In the genomic region with DNA sequence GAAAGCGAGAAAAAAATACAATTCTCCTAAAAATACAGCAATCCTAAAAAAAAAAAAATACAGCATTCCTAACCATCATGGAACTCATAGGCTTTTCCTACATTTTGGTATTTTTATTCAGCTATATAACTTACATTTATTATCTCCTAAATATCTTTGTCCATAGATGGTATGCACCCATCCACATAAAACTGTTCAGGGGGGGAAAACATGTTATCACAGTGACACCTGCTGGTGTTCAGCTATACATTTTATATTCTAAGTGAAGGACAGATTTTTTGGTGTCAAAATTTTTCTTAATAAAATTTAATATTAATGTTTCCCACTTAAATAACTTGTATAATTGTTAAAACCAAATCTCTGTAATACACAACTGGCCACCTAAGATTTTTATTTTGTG, we compare ENCODE assay signal across 8 cellular contexts. TPM values are rescaled to one million over a fixed set of nuclear protein-coding genes. Genes with fewer than 3 reads are reported as not detected.
DNase-seq lines count a peak whose midpoint lies in the region; FAIRE-seq and TF ChIP-seq lines count a peak whose summit lies in the region.

No MANE protein-coding gene starts in this region.

- WGBS in H1 (ENCODE audit: extremely low coverage in 1 of 2, insufficient coverage in 1 of 2, insufficient read length in 1 of 2, insufficient replicate concordance in 2 of 2, low coverage in 1 of 2, low lambda C conversion rate in 2 of 2, missing lambda C conversion rate in 1 of 2), 2 experiments, result 95% methylated on average over 1 of the region's 1 CpG; no CpG with 5 or more reads in 1 of the 2 experiments

- CTCF ChIA-PET in activated CD4-positive, alpha-beta T cell treated with anti-CD3 and anti-CD28 coated beads, Interleukin-2, amount 10 ng/mL, durations not matched to agents 7 days and 5 days (lab: Charles Lee), result interaction anchor here (0.7 kb wide), 1 partner anchor 306 kb away, joined by 3 read pairs; no protein-coding TSS in a partner anchor
- CTCF ChIA-PET in H1 (lab: Charles Lee; ENCODE audit: partially characterized antibody), result interaction anchor here (0.6 to 4.6 kb wide), 10 partner anchors 9 to 390 kb away, joined by 3 to 18 read pairs (median 4); no protein-coding TSS in a partner anchor

- TF ChIP-seq POLR2A in H1 (IDR thresholded peaks at IDR 0.05; ENCODE audit: control extremely low read depth in 1 of 2, low read depth in 2 of 2, low read length in 2 of 2), result no peak

- H3K4me3 ChIP-seq in H1 (ENCODE audit: extremely low read depth in 1 of 4, insufficient read depth in 2 of 4, low read depth in 3 of 4, low read length in 4 of 4), result no peak overlapping the region

- TF ChIP-seq RAD21 in H1 (IDR thresholded peaks at IDR 0.05 in 1 of 2, conservative IDR thresholded peaks at IDR 0.05 in 1 of 2; ENCODE audit: low read depth in 2 of 2, low read length in 2 of 2), result peak; percentile 48

- no peaks in the 10 kb centered on the region for H3K9me3 Mint-ChIP-seq in activated CD4-positive, alpha-beta T cell treated with anti-CD3 and anti-CD28 coated beads, Interleukin-2, amount 10 ng/mL, durations not matched to agents 7 days and 5 days
- no peaks in the 10 kb centered on the region for H3K9me3 Mint-ChIP-seq in osteocyte (ENCODE audit: unreplicated experiment)

- H3K36me3 ChIP-seq in H1 (ENCODE audit: control insufficient read depth in 2 of 4, insufficient read depth in 4 of 4, low read length in 3 of 4), result no peaks in the 10 kb centered on the region

- peak in 1 of 3 experiments; percentile 16; a peak in 2 of 4 replicates for TF ChIP-seq CTCF in H1 (IDR thresholded peaks at IDR 0.05; ENCODE audit: control extremely low read depth in 1 of 3, insufficient read depth in 1 of 3, low read depth in 1 of 3, low read length in 3 of 3)
- peak; percentile 61 for TF ChIP-seq CTCF in osteocyte (IDR thresholded peaks at IDR 0.05)

- H3K23ac ChIP-seq in H1 (ENCODE audit: insufficient read length), result no peak overlapping the region

- no peak overlapping the region for H3K4me3 Mint-ChIP-seq in activated CD4-positive, alpha-beta T cell treated with anti-CD3 and anti-CD28 coated beads, Interleukin-2, amount 10 ng/mL, durations not matched to agents 7 days and 5 days
- H3K4me3 Mint-ChIP-seq in osteocyte (ENCODE audit: unreplicated experiment), result no peak overlapping the region

- no peak overlapping the region for H4K5ac ChIP-seq in H1 (ENCODE audit: insufficient read length, low read depth, low read length)

- no peak overlapping the region for H3K27ac Mint-ChIP-seq in activated CD4-positive, alpha-beta T cell treated with anti-CD3 and anti-CD28 coated beads, Interleukin-2, amount 10 ng/mL, durations not matched to agents 7 days and 5 days
- no peak overlapping the region for H3K27ac Mint-ChIP-seq in osteocyte (ENCODE audit: unreplicated experiment)

- H4K20me1 ChIP-seq in H1 (replicated peaks in 1 of 2; ENCODE audit: control insufficient read depth in 1 of 2, insufficient read depth in 2 of 2, low read length in 2 of 2), result no peaks in the 10 kb centered on the region

- peaks cover 0 to 1% (median 0%) of the 10 kb centered on the region in 4 experiments; a peak in 1 of 7 replicates for H3K27me3 ChIP-seq in H1 (replicated peaks in 1 of 4; ENCODE audit: control insufficient read depth in 3 of 4, extremely low read depth in 1 of 4, insufficient read depth in 3 of 4, low read length in 3 of 4)

- H3K79me2 ChIP-seq in H1 (ENCODE audit: control insufficient read depth in 1 of 2, insufficient read depth in 2 of 2, low read length in 2 of 2), result no peaks in the 10 kb centered on the region

- H3K36me3 Mint-ChIP-seq in activated CD4-positive, alpha-beta T cell treated with anti-CD3 and anti-CD28 coated beads, Interleukin-2, amount 10 ng/mL, durations not matched to agents 7 days and 5 days (ENCODE audit: low read depth), result no peaks in the 10 kb centered on the region
- H3K36me3 Mint-ChIP-seq in osteocyte (ENCODE audit: unreplicated experiment), result no peaks in the 10 kb centered on the region

- POLR2A ChIA-PET in activated CD4-positive, alpha-beta T cell treated with anti-CD3 and anti-CD28 coated beads, Interleukin-2, amount 10 ng/mL, durations not matched to agents 7 days and 5 days (lab: Charles Lee), result no interaction called here
- POLR2A ChIA-PET in H1 (lab: Charles Lee; ENCODE audit: partially characterized antibody), result interaction anchor here (0.6 kb wide), 1 partner anchor 306 kb away, joined by 3 read pairs; no protein-coding TSS in a partner anchor

- peak; percentile 21 for DNase-seq in activated CD4-positive, alpha-beta T cell treated with anti-CD3 and anti-CD28 coated beads, Interleukin-2, amount 10 ng/mL, durations not matched to agents 7 days and 5 days
- DNase-seq in activated CD4-positive, alpha-beta T cell treated with anti-CD3 and anti-CD28 coated beads, Interleukin-2, amount 50 U/mL, for 4 hours, result no peak
- DNase-seq in NCI-H460 (ENCODE audit: extremely low read depth, low read depth), result peak; percentile 30
- DNase-seq in H1 (ENCODE audit: low read depth in 1 of 2, low spot score in 2 of 2), result no peak
- DNase-seq in osteocyte (ENCODE audit: extremely low spot score, unreplicated experiment), result no peak
- no peak for DNase-seq in iPS-NIHi11 (ENCODE audit: low spot score)
- DNase-seq in NCI-H1048 (lab: John Stamatoyannopoulos, UW), result no peak
- DNase-seq in activated CD4-positive, alpha-beta T cell treated with anti-CD3 and anti-CD28 coated beads, Interleukin-2, amount 50 U/mL, for 1 hour, result no peak

- H3K4me1 ChIP-seq in H1 (replicated peaks in 1 of 4; ENCODE audit: control insufficient read depth in 3 of 4, insufficient read depth in 4 of 4, low read length in 3 of 4), result peaks cover 0 to 6% (median 0%) of the 10 kb centered on the region in 4 experiments; a peak in 1 of 7 replicates

- H3K4me1 Mint-ChIP-seq in activated CD4-positive, alpha-beta T cell treated with anti-CD3 and anti-CD28 coated beads, Interleukin-2, amount 10 ng/mL, durations not matched to agents 7 days and 5 days, result peaks cover 4% of the 10 kb centered on the region
- H3K4me1 Mint-ChIP-seq in osteocyte (ENCODE audit: unreplicated experiment), result no peaks in the 10 kb centered on the region

- H2AFZ ChIP-seq in H1 (ENCODE audit: low read length), result no peak overlapping the region

- FAIRE-seq in H1 (lab: Jason Lieb, UNC), result no peak

- H3K18ac ChIP-seq in H1 (ENCODE audit: extremely low read depth, low read length), result no peak overlapping the region

- H2BK12ac ChIP-seq in H1 (ENCODE audit: low read depth, low read length), result no peak overlapping the region

- H3K27me3 Mint-ChIP-seq in activated CD4-positive, alpha-beta T cell treated with anti-CD3 and anti-CD28 coated beads, Interleukin-2, amount 10 ng/mL, durations not matched to agents 7 days and 5 days, result no peaks in the 10 kb centered on the region
- no peaks in the 10 kb centered on the region for H3K27me3 Mint-ChIP-seq in osteocyte (ENCODE audit: unreplicated experiment)

- H4K8ac ChIP-seq in H1 (ENCODE audit: extremely low read depth, insufficient read depth, low read length), result no peak overlapping the region

- H3K4ac ChIP-seq in H1 (replicated peaks; ENCODE audit: insufficient read length, low read depth, low read length), result no peak overlapping the region

- H2AK5ac ChIP-seq in H1 (ENCODE audit: low read depth, low read length), result no peak overlapping the region

- TF ChIP-seq EP300 in H1 (IDR thresholded peaks at IDR 0.05; ENCODE audit: borderline replicate concordance in 1 of 2, low read depth in 2 of 2, low read length in 2 of 2), result no peak

- no peaks in the 10 kb centered on the region for H3K79me1 ChIP-seq in H1 (ENCODE audit: low read depth, low read length)

- H3K23me2 ChIP-seq in H1 (ENCODE audit: low read depth, low read length), result no peaks in the 10 kb centered on the region

- no peak overlapping the region for H3K27ac ChIP-seq in H1 (ENCODE audit: low read depth, low read length)

- H3K56ac ChIP-seq in H1 (replicated peaks; ENCODE audit: insufficient read length, low read depth, low read length), result no peak overlapping the region

- H2BK120ac ChIP-seq in H1 (replicated peaks; ENCODE audit: low read depth, low read length), result no peak overlapping the region

- no peak overlapping the region for H2BK20ac ChIP-seq in H1 (ENCODE audit: low read length)

- no peak overlapping the region for H3K9ac ChIP-seq in H1 (replicated peaks in 1 of 4; ENCODE audit: extremely low read depth in 1 of 4, low read depth in 3 of 4, low read length in 3 of 4)

- H2BK5ac ChIP-seq in H1 (ENCODE audit: low read depth, low read length), result no peak overlapping the region

- H4K91ac ChIP-seq in H1 (replicated peaks; ENCODE audit: insufficient read length, low read length), result no peak overlapping the region

- H3K14ac ChIP-seq in H1 (ENCODE audit: insufficient read length), result no peak overlapping the region

- no peaks in the 10 kb centered on the region for H3K9me3 ChIP-seq in H1 (ENCODE audit: insufficient read depth in 2 of 2, low read depth in 1 of 2, low read length in 1 of 2)

- H3K4me2 ChIP-seq in H1 (ENCODE audit: insufficient read depth in 1 of 2, low read depth in 2 of 2, low read length in 2 of 2), result no peak overlapping the region

- no peak overlapping the region for H2BK15ac ChIP-seq in H1 (ENCODE audit: low read length)

TF ChIP-seq in H1, 55 proteins besides CTCF, POLR2A, EP300 and RAD21:
- TF ChIP-seq SUZ12 (IDR thresholded peaks at IDR 0.05; ENCODE audit: low read length) (no peak), NRF1 (IDR thresholded peaks at IDR 0.05; ENCODE audit: low read depth, low read length) (no peak), BRCA1 (IDR thresholded peaks at IDR 0.05; ENCODE audit: low read depth, low read length) (no peak), SP4 (IDR thresholded peaks at IDR 0.05; ENCODE audit: low read length) (no peak), BCL11A (IDR thresholded peaks at IDR 0.05; ENCODE audit: low read depth in 2 of 2, low read length in 2 of 2) (no peak)
TF ChIP-seq in H1: peak in this region for 0.

RNA-seq across cellular contexts. Expression of gene BLOC1S5, which starts 58.0 kb away (rescaled TPM):
- total RNA-seq in activated CD4-positive, alpha-beta T cell treated with anti-CD3 and anti-CD28 coated beads, Interleukin-2, amount 10 ng/mL, durations not matched to agents 7 days and 5 days, result 10 to 100 TPM; 21.8 to 23.9 TPM
- total RNA-seq in NCI-H460 (2014; rRNA removed; shearing (Covaris generic)), result 8.6 and 11.2 TPM in 2 replicates
- 2.5 and 2.8 TPM in 2 replicates for polyA plus RNA-seq in NCI-H460 (2014; cell fraction: nucleus; rRNA removed)
- 15.4 and 17.2 TPM in 2 replicates for total RNA-seq in H1 (2021; fragmentation: NEBNext Ultra II Directional; extraction: Animal tissue kit (Norgen Biotek cat#: 25700))
- 1.9 and 3.4 TPM in 2 replicates for polyA plus RNA-seq in H1 (2011; rRNA removed)
- 4.8 TPM for polyA plus RNA-seq in H1 (2011; cell fraction: cytosol; rRNA removed)
- 2.1 TPM for polyA plus RNA-seq in H1 (2011; cell fraction: nucleus; rRNA removed)
- 7.6 to 12.5 TPM (median 8.9 TPM) in 4 replicates for polyA plus RNA-seq in H1 (2012, experiment 1 of 2)
- polyA plus RNA-seq in H1 (2012, experiment 2 of 2), result 2.6 TPM
- 8.2 TPM for polyA plus RNA-seq in H1 (2013, experiment 1 of 2)
- polyA plus RNA-seq in H1 (2013, experiment 2 of 2), result 8.9 TPM
- 6.1 and 9.5 TPM in 2 replicates for polyA minus RNA-seq in H1 (2011; rRNA and poly(A)+ RNA removed)
- polyA minus RNA-seq in H1 (2011; cell fraction: cytosol; rRNA and poly(A)+ RNA removed), result 10.2 TPM
- 7.6 TPM for polyA minus RNA-seq in H1 (2011; cell fraction: nucleus; rRNA and poly(A)+ RNA removed)
- total RNA-seq in osteocyte, result 9.1 and 11.0 TPM in 2 replicates

Comparison
In these comparisons a context has a peak if more than half of its experiments do, and no peak if none do; other contexts are left out.
1. DNase-seq: peak in activated CD4-positive, alpha-beta T cell treated with anti-CD3 and anti-CD28 coated beads, Interleukin-2, amount 10 ng/mL, durations not matched to agents 7 days and 5 days (single experiment) and NCI-H460 (single experiment); none in activated CD4-positive, alpha-beta T cell treated with anti-CD3 and anti-CD28 coated beads, Interleukin-2, amount 50 U/mL, for 4 hours (0 of 2), H1 (0 of 2), osteocyte (single experiment), iPS-NIHi11 (single experiment), NCI-H1048 (single experiment) and activated CD4-positive, alpha-beta T cell treated with anti-CD3 and anti-CD28 coated beads, Interleukin-2, amount 50 U/mL, for 1 hour (single experiment).